Comparison of ENCODE assay signal across 16 cellular contexts in the genomic region with DNA sequence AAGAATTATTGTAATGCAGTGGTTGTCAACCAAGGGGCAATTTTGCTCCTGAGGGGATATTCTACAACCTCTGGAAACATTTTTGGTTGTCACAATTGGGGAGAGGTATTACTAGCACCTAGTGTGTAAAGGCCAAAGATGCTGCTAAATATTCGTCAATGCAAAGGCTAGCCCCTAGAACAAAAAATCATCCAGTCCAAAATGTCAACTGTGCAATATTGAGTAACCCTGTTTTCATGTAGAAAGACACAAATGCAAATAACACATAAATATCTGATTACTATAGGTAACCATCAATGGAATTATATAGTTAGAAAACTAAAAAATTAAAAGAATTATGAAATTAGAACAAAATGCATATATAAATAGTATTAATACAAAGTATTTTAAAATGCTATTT. TPM values are rescaled to one million over a fixed set of nuclear protein-coding genes. Genes with fewer than 3 reads are reported as not detected.
DNase-seq lines count a peak whose midpoint lies in the region; ATAC-seq, FAIRE-seq and TF ChIP-seq lines count a peak whose summit lies in the region.
"Had no signal": no experiment of that assay in that cellular context is flagged by ENCODE, and none has a peak within 500 bp of the region (broad histone marks: within the 10 kb centered on the region; RNA-seq: fewer than 3 reads in every experiment).

No MANE protein-coding gene starts in this region.

- DNase-seq in Calu3 (no peak), astrocyte (ENCODE audit: low read depth) (no peak), left colon (no peak), GM19238 (ENCODE audit: insufficient read length, low spot score) (no peak)
- no peak for DNase-seq in activated effector memory CD4-positive, alpha-beta T cell treated with Interleukin-2 at 50 U/mL for 16 hours
- DNase-seq: activated CD8-positive, alpha-beta memory T cell treated with anti-CD3 and anti-CD28 coated beads, Interleukin-2, amount 50 U/mL, for 4 hours; NCI-H774; right cardiac atrium; stimulated activated CD4-positive, alpha-beta T cell treated with anti-CD3 and anti-CD28 coated beads, Interleukin-2, amount 100 ng/mL, for 24 hours; WERI-Rb-1 had no signal

- H3K27me3 Mint-ChIP-seq in Calu3 (ENCODE audit: unreplicated experiment) = no peaks in the 10 kb centered on the region
- no peaks in the 10 kb centered on the region for H3K27me3 Mint-ChIP-seq in astrocyte (ENCODE audit: low read depth, unreplicated experiment)

- H3K27ac ChIP-seq in astrocyte (ENCODE audit: low read depth, low read length) (peak overlapping the region; percentile 96), muscle layer of duodenum (ENCODE audit: low read length) (peak overlapping the region; percentile 41)
- H3K27ac ChIP-seq: WERI-Rb-1 had no signal

- CTCF ChIA-PET in Calu3 (lab: Charles Lee) = no interaction called here

- H3K79me2 ChIP-seq in astrocyte (ENCODE audit: insufficient read depth, low read length) = peaks cover 58% of the 10 kb centered on the region

- H3K36me3 ChIP-seq in astrocyte (ENCODE audit: insufficient read depth, low read length) (peaks cover 2% of the 10 kb centered on the region), muscle layer of duodenum (ENCODE audit: control insufficient read depth in 1 of 2, insufficient read depth in 2 of 2, low read length in 2 of 2) (peaks cover 0 to 31% of the 10 kb centered on the region in 2 donors)

- peak overlapping the region; percentile 84 for H3K27ac Mint-ChIP-seq in Calu3 (ENCODE audit: unreplicated experiment)
- no peak overlapping the region for H3K27ac Mint-ChIP-seq in astrocyte (ENCODE audit: unreplicated experiment)

- H3K4me3 Mint-ChIP-seq in Calu3 (ENCODE audit: low read depth, unreplicated experiment) (no peak overlapping the region), astrocyte (ENCODE audit: unreplicated experiment) (no peak overlapping the region)

- peak overlapping the region; percentile 32 for H3K9ac ChIP-seq in astrocyte (ENCODE audit: low read length)

- intact Hi-C loops in Calu3 (cut with micrococcal nuclease; ENCODE audit: unreplicated experiment) = no loop called here
- intact Hi-C loops in left colon (cut with DNase I, micrococcal nuclease) = no loop called here

- H3K9me3 Mint-ChIP-seq in Calu3 (ENCODE audit: low read depth, unreplicated experiment) (no peaks in the 10 kb centered on the region), astrocyte (ENCODE audit: unreplicated experiment) (no peaks in the 10 kb centered on the region)

- H3K4me1 Mint-ChIP-seq in Calu3 (ENCODE audit: low read depth, unreplicated experiment) (peaks cover 69% of the 10 kb centered on the region), astrocyte (ENCODE audit: low read depth, unreplicated experiment) (peaks cover 58% of the 10 kb centered on the region)

- peaks cover 68% of the 10 kb centered on the region for H3K4me1 ChIP-seq in astrocyte (ENCODE audit: insufficient read depth, low read length)
- H3K4me1 ChIP-seq in muscle layer of duodenum (ENCODE audit: control insufficient read depth in 1 of 2, insufficient read depth in 2 of 2, low read length in 2 of 2) = peaks cover 9 to 20% of the 10 kb centered on the region in 2 donors

- FAIRE-seq in A204.1 (lab: Jason Lieb, UNC) (peak; percentile 32), astrocyte (lab: Jason Lieb, UNC) (no peak)
- FAIRE-seq: H1, HTR-8/SVneo had no signal

- ATAC-seq in GM21723 (IDR thresholded peaks at IDR 0.05; ENCODE audit: unreplicated experiment) = no peak
- no peak for ATAC-seq in left colon
- ATAC-seq: right cardiac atrium had no signal

- TF ChIP-seq CTCF in Calu3 (IDR thresholded peaks at IDR 0.05; ENCODE audit: unreplicated experiment) (no peak), astrocyte (IDR thresholded peaks at IDR 0.05; ENCODE audit: insufficient read depth, low read depth, low read length) (no peak)

- no TSS peak for BruUV-seq in Calu3 (replicated peaks; lab: Mats Ljungman, UMichigan)

- no peak overlapping the region for H2AFZ ChIP-seq in astrocyte (ENCODE audit: low read depth, low read length)

- H3K4me3 ChIP-seq in astrocyte (ENCODE audit: insufficient read depth, low read depth, low read length) = no peak overlapping the region
- H3K4me3 ChIP-seq in muscle layer of duodenum (ENCODE audit: low read depth in 1 of 2, low read length in 2 of 2) = no peak overlapping the region
- H3K4me3 ChIP-seq: tibial nerve had no signal

- H3K27me3 ChIP-seq in astrocyte (ENCODE audit: insufficient read depth, low read length) = no peaks in the 10 kb centered on the region
- no peaks in the 10 kb centered on the region for H3K27me3 ChIP-seq in muscle layer of duodenum (ENCODE audit: low read depth, low read length)
- H3K27me3 ChIP-seq: tibial nerve had no signal

- H3K36me3 Mint-ChIP-seq in Calu3 (ENCODE audit: insufficient read depth, unreplicated experiment) (peaks cover 72% of the 10 kb centered on the region), astrocyte (ENCODE audit: low read depth, unreplicated experiment) (peaks cover 12% of the 10 kb centered on the region)

- peak overlapping the region; percentile 31 for H3K4me2 ChIP-seq in astrocyte (ENCODE audit: low read length)

- no peaks in the 10 kb centered on the region for H4K20me1 ChIP-seq in astrocyte (ENCODE audit: insufficient read depth, low read length)

- H3K9me3 ChIP-seq in astrocyte (ENCODE audit: insufficient read depth, low read depth, low read length) (no peaks in the 10 kb centered on the region), muscle layer of duodenum (ENCODE audit: control insufficient read depth in 1 of 2, low read length in 2 of 2) (no peaks in the 10 kb centered on the region)
- H3K9me3 ChIP-seq: tibial nerve had no signal

RNA-seq across cellular contexts. Expression of a gene that starts 26.1 kb away (rescaled TPM):
- total RNA-seq in Calu3 (2022) (169 and 193 TPM in 2 replicates), astrocyte (48.0 and 54.0 TPM in 2 replicates), left colon (10 to 100 TPM; 67.0 to 69.3 TPM)
